In the genomic region with DNA sequence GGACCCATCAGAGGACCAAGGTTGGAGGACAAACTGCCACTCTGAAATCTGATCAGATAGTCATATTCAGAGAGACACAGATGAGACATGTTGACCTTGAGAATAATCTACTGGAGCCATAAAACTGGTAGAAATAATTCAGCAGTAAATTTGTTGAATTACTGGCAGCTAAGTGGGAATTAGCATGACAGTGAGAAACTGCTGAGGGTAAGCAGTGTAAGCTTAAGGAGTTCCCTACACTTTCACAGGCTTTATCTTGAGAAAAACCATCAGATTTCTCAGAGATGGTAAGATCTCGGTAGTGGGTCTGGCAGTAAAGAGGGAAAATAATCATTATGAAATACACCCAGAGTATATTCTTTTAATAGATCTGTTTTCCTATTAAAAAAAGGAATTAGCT, we compare ENCODE assay signal across 34 cellular contexts.
DNase-seq lines count a peak whose midpoint lies in the region; ATAC-seq and TF ChIP-seq lines count a peak whose summit lies in the region.
"Had no signal": no experiment of that assay in that cellular context is flagged by ENCODE, and none has a peak within 500 bp of the region (broad histone marks: within the 10 kb centered on the region; RNA-seq: fewer than 3 reads in every experiment).

No MANE protein-coding gene starts in this region.

- no peak overlapping the region for H3K4me3 Mint-ChIP-seq in GM23338
- H3K4me3 Mint-ChIP-seq in WTC11, result no peak overlapping the region
- no peak overlapping the region for H3K4me3 Mint-ChIP-seq in CD14-positive monocyte
- H3K4me3 Mint-ChIP-seq: B cell; CD4-positive, alpha-beta memory T cell; CD4-positive, alpha-beta T cell; CD4-positive, CD25-positive, alpha-beta regulatory T cell; CD8-positive, alpha-beta memory T cell; CD8-positive, alpha-beta T cell had no signal

- peaks cover 2% of the 10 kb centered on the region for H3K27me3 Mint-ChIP-seq in GM23338 (ENCODE audit: insufficient read depth, low read depth, poor library complexity)
- no peaks in the 10 kb centered on the region for H3K27me3 Mint-ChIP-seq in WTC11 (ENCODE audit: low read depth)
- H3K27me3 Mint-ChIP-seq in CD14-positive monocyte (ENCODE audit: low read depth in 3 of 3), result no peaks in the 10 kb centered on the region
- H3K27me3 Mint-ChIP-seq: B cell; CD4-positive, alpha-beta memory T cell; CD4-positive, alpha-beta T cell; CD4-positive, CD25-positive, alpha-beta regulatory T cell; CD8-positive, alpha-beta memory T cell had no signal

- WGBS in heart right ventricle, 2 donors, result 71 to 77% methylated on average over 1 of the region's 1 CpG

- H3K9me3 Mint-ChIP-seq in GM23338 (no peaks in the 10 kb centered on the region), WTC11 (no peaks in the 10 kb centered on the region), CD14-positive monocyte (peaks cover 0 to 4% (median 1%) of the 10 kb centered on the region in 7 donors)

- no peaks in the 10 kb centered on the region for H3K79me2 ChIP-seq in GM23338 (replicated peaks; ENCODE audit: insufficient read depth)
- H3K79me2 ChIP-seq in Loucy (ENCODE audit: insufficient read depth, low read length), result no peaks in the 10 kb centered on the region

- H3K36me3 Mint-ChIP-seq in GM23338 (ENCODE audit: low read depth) (no peaks in the 10 kb centered on the region), WTC11 (no peaks in the 10 kb centered on the region), CD14-positive monocyte (no peaks in the 10 kb centered on the region)
- H3K36me3 Mint-ChIP-seq: CD4-positive, alpha-beta memory T cell; CD4-positive, CD25-positive, alpha-beta regulatory T cell; CD8-positive, alpha-beta memory T cell; CD8-positive, alpha-beta T cell had no signal

- H3K4me2 ChIP-seq in GM23338, result 0 out of 2 replicates have a peak overlapping the region, but pooled peaks have one; percentile 21
- H3K4me2 ChIP-seq in Loucy (ENCODE audit: low read depth, low read length, poor library complexity, severe bottlenecking), result no peak overlapping the region
- H3K4me2 ChIP-seq: A549; BLaER1; BLaER1 treated with 17β-estradiol and CSF1 and Interleukin-3, amounts not matched to agents 10 nM and 100 nM had no signal

- H3K4me1 Mint-ChIP-seq in GM23338, result peaks cover 9% of the 10 kb centered on the region
- H3K4me1 Mint-ChIP-seq in WTC11, result peaks cover 23% of the 10 kb centered on the region
- no peaks in the 10 kb centered on the region for H3K4me1 Mint-ChIP-seq in CD14-positive monocyte
- H3K4me1 Mint-ChIP-seq: B cell; CD4-positive, alpha-beta memory T cell; CD4-positive, CD25-positive, alpha-beta regulatory T cell; CD8-positive, alpha-beta memory T cell had no signal

- DNase-seq in cardiac muscle cell (ENCODE audit: low read depth in 1 of 2, low spot score in 1 of 2), result no peak
- DNase-seq in heart right ventricle, result no peak
- peak; percentile 31 for DNase-seq in GM23338 (ENCODE audit: low spot score)
- DNase-seq in WTC11 (ENCODE audit: low spot score), result no peak
- no peak for DNase-seq in DMS114 treated with DMSO at 0.1 percent for 48 hours (lab: John Stamatoyannopoulos, UW; ENCODE audit: unreplicated experiment)
- DNase-seq in CD14-positive monocyte (ENCODE audit: low spot score), result no peak
- no peak for DNase-seq in stimulated activated CD4-positive, alpha-beta T cell treated with anti-CD3 and anti-CD28 coated beads, Interleukin-4, amount 100 ng/mL, for 4 hours
- DNase-seq: 8988T; ACHN; AML-193; BE2C; C1 segment of cervical spinal cord; Caco-2; Calu3; CD4-positive, alpha-beta memory T cell; CD4-positive, alpha-beta T cell; CD4-positive, CD25-positive, alpha-beta regulatory T cell; CD8-positive, alpha-beta memory T cell; CD8-positive, alpha-beta T cell; COR-L47; DMS 273 treated with DMSO at 0.1 percent for 48 hours; DMS153; DMS53; DMS79; DMS79 treated with DMSO at 0.1 percent for 48 hours; DND-41; EL had no signal

- peak overlapping the region; percentile 41 for H3K27ac ChIP-seq in cardiac muscle cell
- H3K27ac ChIP-seq in heart right ventricle, result no peak overlapping the region
- no peak overlapping the region for H3K27ac ChIP-seq in GM23338 (ENCODE audit: low read depth)
- H3K27ac ChIP-seq: 22Rv1; A549; BLaER1; BLaER1 treated with 17β-estradiol and CSF1 and Interleukin-3, amounts not matched to agents 10 nM and 100 nM; C4-2B had no signal

- H3K4me1 ChIP-seq in cardiac muscle cell (ENCODE audit: low read depth) (peaks cover 44% of the 10 kb centered on the region), heart right ventricle (no peaks in the 10 kb centered on the region), GM23338 (ENCODE audit: insufficient read depth) (peaks cover 4% of the 10 kb centered on the region; the same call in 1 of the 2 replicates), Loucy (ENCODE audit: insufficient read depth, low read length, poor library complexity, severe bottlenecking) (peaks cover 31% of the 10 kb centered on the region)
- H3K4me1 ChIP-seq: A549, BE2C, BLaER1, Caco-2 had no signal

- H3K9me2 ChIP-seq in GM23338 (ENCODE audit: insufficient read depth) (no peaks in the 10 kb centered on the region), Loucy (replicated peaks; ENCODE audit: low read depth, low read length) (no peaks in the 10 kb centered on the region)

- H3K36me3 ChIP-seq in cardiac muscle cell, result no peaks in the 10 kb centered on the region
- H3K36me3 ChIP-seq in heart right ventricle, result no peaks in the 10 kb centered on the region
- no peaks in the 10 kb centered on the region for H3K36me3 ChIP-seq in GM23338 (ENCODE audit: insufficient read depth)
- no peaks in the 10 kb centered on the region for H3K36me3 ChIP-seq in Loucy (ENCODE audit: insufficient read depth, low read length)
- H3K36me3 ChIP-seq: BE2C; BLaER1; BLaER1 treated with 17β-estradiol and CSF1 and Interleukin-3, amounts not matched to agents 10 nM and 100 nM had no signal

- POLR2A ChIA-PET in WTC11 (lab: Charles Lee), result no interaction called here

- TF ChIP-seq CTCF in cardiac muscle cell (IDR thresholded peaks at IDR 0.05; ENCODE audit: low read depth, low read length) (no peak), heart right ventricle (IDR thresholded peaks at IDR 0.05) (no peak), GM23338 (conservative IDR thresholded peaks at IDR 0.05; ENCODE audit: low read depth in 2 of 2) (no peak), Loucy (conservative IDR thresholded peaks at IDR 0.05; ENCODE audit: low read length) (no peak), WTC11 (IDR thresholded peaks at IDR 0.05) (no peak), CD14-positive monocyte (IDR thresholded peaks at IDR 0.05) (no peak)

- H4K20me1 ChIP-seq in GM23338 (replicated peaks; ENCODE audit: insufficient read depth) (no peaks in the 10 kb centered on the region), Loucy (ENCODE audit: insufficient read depth, low read length, poor library complexity, severe bottlenecking) (no peaks in the 10 kb centered on the region)
- H4K20me1 ChIP-seq: BLaER1; BLaER1 treated with 17β-estradiol and CSF1 and Interleukin-3, amounts not matched to agents 10 nM and 100 nM had no signal

- H3K9me3 ChIP-seq in cardiac muscle cell (ENCODE audit: low read depth), result no peaks in the 10 kb centered on the region
- H3K9me3 ChIP-seq in heart right ventricle, result no peaks in the 10 kb centered on the region
- H3K9me3 ChIP-seq in Loucy (ENCODE audit: insufficient read depth, low read depth, low read length), result no peaks in the 10 kb centered on the region
- H3K9me3 ChIP-seq: A549; BE2C; BLaER1; BLaER1 treated with 17β-estradiol and CSF1 and Interleukin-3, amounts not matched to agents 10 nM and 100 nM; Caco-2 had no signal

- no peak for ATAC-seq in heart right ventricle
- peak; percentile 76 for ATAC-seq in GM23338
- ATAC-seq in WTC11, result peak; percentile 77
- ATAC-seq: A549; CD8-positive, alpha-beta T cell had no signal

- no peak overlapping the region for H3K4me3 ChIP-seq in cardiac muscle cell
- H3K4me3 ChIP-seq in heart right ventricle, result no peak overlapping the region
- no peak overlapping the region for H3K4me3 ChIP-seq in GM23338
- no peak overlapping the region for H3K4me3 ChIP-seq in Loucy (ENCODE audit: low read length, poor library complexity, severe bottlenecking)
- H3K4me3 ChIP-seq: A549; BLaER1; BLaER1 treated with 17β-estradiol and CSF1 and Interleukin-3, amounts not matched to agents 10 nM and 100 nM had no signal

- CTCF ChIA-PET in WTC11 (lab: Charles Lee), result interaction anchor here (1.0 to 1.4 kb wide), 2 partner anchors 21 to 37 kb away, joined by 3 to 4 read pairs; no protein-coding TSS in a partner anchor

- H3K27ac Mint-ChIP-seq in GM23338 (peak overlapping the region; percentile 66; the same call in 1 of the 2 replicates), WTC11 (peak overlapping the region; percentile 67; the same call in 1 of the 2 replicates), CD14-positive monocyte (no peak overlapping the region)
- H3K27ac Mint-ChIP-seq: B cell; CD4-positive, alpha-beta memory T cell; CD4-positive, alpha-beta T cell; CD4-positive, CD25-positive, alpha-beta regulatory T cell; CD8-positive, alpha-beta memory T cell; CD8-positive, alpha-beta T cell had no signal

- no peaks in the 10 kb centered on the region for H3F3A ChIP-seq in GM23338 (replicated peaks; ENCODE audit: low read depth)
- no peaks in the 10 kb centered on the region for H3F3A ChIP-seq in Loucy (ENCODE audit: low read depth)

- intact Hi-C loops in heart right ventricle (cut with DNase I), result no loop called here
- intact Hi-C loops in CD14-positive monocyte (cut with micrococcal nuclease), result no loop called here

- H3K27me3 ChIP-seq in cardiac muscle cell, result no peaks in the 10 kb centered on the region
- no peaks in the 10 kb centered on the region for H3K27me3 ChIP-seq in heart right ventricle
- no peaks in the 10 kb centered on the region for H3K27me3 ChIP-seq in GM23338 (ENCODE audit: insufficient read depth)
- no peaks in the 10 kb centered on the region for H3K27me3 ChIP-seq in Loucy (ENCODE audit: insufficient read depth, low read length, poor library complexity, severe bottlenecking)
- H3K27me3 ChIP-seq: BE2C; BLaER1; BLaER1 treated with 17β-estradiol and CSF1 and Interleukin-3, amounts not matched to agents 10 nM and 100 nM had no signal

- H2AFZ ChIP-seq in GM23338 (no peak overlapping the region), Loucy (ENCODE audit: low read length) (peak overlapping the region; percentile 44; the same call in 1 of the 2 replicates)

- H3K9ac ChIP-seq in Loucy (ENCODE audit: low read depth, low read length, poor library complexity, severe bottlenecking), result no peak overlapping the region
- H3K9ac ChIP-seq: BLaER1; BLaER1 treated with 17β-estradiol and CSF1 and Interleukin-3, amounts not matched to agents 10 nM and 100 nM had no signal

TF ChIP-seq in GM23338, 12 proteins besides CTCF, POLR2A, EP300 and RAD21 (continues in another document):
- TF ChIP-seq ZNF331 (CRISPR knock-in tag; IDR thresholded peaks at IDR 0.05; ENCODE audit: low read depth) (no peak), ZNF114 (CRISPR knock-in tag; IDR thresholded peaks at IDR 0.05) (no peak), EZH2 (IDR thresholded peaks at IDR 0.05; ENCODE audit: low read depth, unreplicated experiment) (no peak)

Comparison
In these comparisons a context has a peak if more than half of its experiments do, and no peak if none do; other contexts are left out.
1. ATAC-seq: peak in GM23338 (single experiment) and WTC11 (single experiment); none in heart right ventricle (0 of 8).
2. H3K27ac Mint-ChIP-seq: peak in GM23338 (single experiment) and WTC11 (single experiment); none in CD14-positive monocyte (0 of 7).